ENCODE assay signal across 24 cellular contexts in the genomic region with DNA sequence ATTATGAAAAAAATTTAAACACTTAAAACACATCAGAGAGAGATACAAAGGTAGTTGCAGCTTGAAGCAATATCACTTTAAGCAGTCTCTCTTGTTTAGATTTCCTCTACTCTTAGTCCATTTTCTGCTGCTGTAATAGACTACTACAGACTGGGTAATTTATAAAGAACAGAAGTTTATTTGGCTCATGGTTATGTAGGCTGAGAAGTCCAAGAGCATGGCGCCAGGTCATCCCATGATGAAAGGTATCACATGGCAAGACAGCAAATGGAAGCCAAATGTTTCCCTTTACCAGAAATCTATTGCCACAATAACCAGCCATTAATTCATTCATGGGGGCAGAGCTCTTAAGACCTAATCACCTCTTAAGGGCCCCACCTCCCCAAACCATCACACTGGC.
"Had no signal": no experiment of that assay in that cellular context is flagged by ENCODE, and none has a peak within 500 bp of the region (broad histone marks: within the 10 kb centered on the region; RNA-seq: fewer than 3 reads in every experiment).

No MANE protein-coding gene starts in this region.

- DNase-seq: colonic mucosa; effector CD4-positive, alpha-beta T cell; endodermal cell; erythroblast; glutamatergic neuron; hippocampal formation; lower lobe of right lung; mesenchymal stem cell; midbrain; nucleus accumbens; pancreas; stimulated activated CD4-positive, alpha-beta T cell treated with anti-CD3 and anti-CD28 coated beads, Interleukin-2, amount 100 ng/mL, for 24 hours; stimulated activated CD4-positive, alpha-beta T cell treated with anti-CD3 and anti-CD28 coated beads, Interleukin-4, amount 100 ng/mL, for 4 hours; stimulated activated naive B cell treated with anti-CD40 and anti-IgM and Interleukin-4, amounts not matched to agents 10 μg/mL and 1 μg/mL and 100 μg/mL, for 72 hours; stimulated activated naive CD8-positive, alpha-beta T cell treated with anti-CD3 and anti-CD28 coated beads, Interleukin-15, amount 100 ng/mL, for 72 hours; testis; upper lobe of right lung had no signal

- H3K27ac ChIP-seq: colonic mucosa, lower lobe of right lung, neural progenitor cell, pancreas, prostate gland, testis, tibial nerve, upper lobe of right lung, vagina had no signal

- H3K4me1 ChIP-seq: colonic mucosa, lower lobe of right lung, pancreas, prostate gland, testis, upper lobe of right lung, vagina had no signal

- H3K36me3 ChIP-seq: colonic mucosa, lower lobe of right lung, neural progenitor cell, pancreas, prostate gland, tibial nerve, upper lobe of right lung, vagina had no signal

- H3K4me2 ChIP-seq: neural progenitor cell had no signal

- ATAC-seq: natural killer cell treated with Interleukin-12 subunit alpha and Interleukin-12 subunit beta and Interleukin-15 and Interleukin-18, amount 100 ng/mL, for 72 hours; pancreas; sciatic nerve; stimulated activated naive B cell treated with anti-CD40 and anti-IgM and Interleukin-4, amounts not matched to agents 10 μg/mL and 1 μg/mL and 100 μg/mL, for 72 hours; stimulated activated naive CD8-positive, alpha-beta T cell treated with anti-CD3 and anti-CD28 coated beads, Interleukin-15, amount 100 ng/mL, for 72 hours; upper lobe of right lung had no signal

- H3K4me3 ChIP-seq: colonic mucosa, lower lobe of right lung, neural progenitor cell, pancreas, prostate gland, skin epidermis, testis, tibial nerve, upper lobe of right lung, vagina had no signal

- H3K9ac ChIP-seq: neural progenitor cell had no signal

- H2AFZ ChIP-seq: neural progenitor cell had no signal

- H3K27me3 ChIP-seq: colonic mucosa, neural progenitor cell, pancreas, testis, tibial nerve, upper lobe of right lung, vagina had no signal

- H3K9me3 ChIP-seq: colonic mucosa, lower lobe of right lung, pancreas, prostate gland, testis, tibial nerve, upper lobe of right lung, vagina had no signal
